ENCODE assay signal across 1 cellular context in the genomic region with DNA sequence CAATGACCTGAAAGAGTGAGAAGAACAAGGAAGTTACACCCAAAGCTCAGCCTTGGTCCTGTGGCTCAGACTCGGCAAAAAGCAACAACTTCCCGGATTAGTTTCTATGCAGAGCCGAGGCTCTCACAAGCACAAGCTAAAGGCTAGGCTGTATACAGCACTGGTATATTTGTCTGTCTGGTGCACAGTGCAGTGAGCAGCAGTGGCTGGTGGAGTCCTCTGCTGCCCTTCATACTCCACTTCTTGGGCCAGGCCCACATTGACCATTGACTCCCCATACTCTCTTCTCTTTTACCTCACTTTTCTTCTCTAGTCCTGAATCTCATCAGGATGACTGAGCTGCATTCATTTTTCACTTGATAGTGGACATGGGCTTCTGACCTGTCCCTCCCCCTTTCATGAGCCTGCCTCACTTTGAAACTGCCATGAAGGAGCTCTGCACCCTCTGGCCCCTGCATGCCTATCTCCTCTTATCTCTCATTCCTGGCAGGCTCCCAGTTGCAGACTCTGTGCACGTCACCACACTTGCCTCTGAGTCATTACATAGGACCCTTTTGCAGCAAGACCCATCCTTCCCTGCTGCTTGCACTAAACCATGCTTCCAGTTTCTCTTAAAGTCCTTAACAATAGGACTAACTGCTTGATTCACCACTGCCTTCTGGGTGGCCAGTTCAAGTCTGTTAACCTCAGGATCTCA.
TF ChIP-seq lines count a peak whose summit lies in the region.

No MANE protein-coding gene starts in this region.

TF ChIP-seq in HepG2, 621 proteins besides CTCF, POLR2A, EP300 and RAD21 (continued from another document):
- TF ChIP-seq REST (IDR thresholded peaks at IDR 0.05; ENCODE audit: borderline replicate concordance in 1 of 2, low read depth in 1 of 2, low read length in 2 of 2) (no peak), SALL2 (CRISPR knock-in tag; IDR thresholded peaks at IDR 0.05) (no peak), ZNF460 (CRISPR knock-in tag; IDR thresholded peaks at IDR 0.05; ENCODE audit: borderline replicate concordance) (no peak), ZNF629 (CRISPR knock-in tag; conservative IDR thresholded peaks at IDR 0.05) (no peak), ATF7-NPFF (CRISPR knock-in tag; IDR thresholded peaks at IDR 0.05; ENCODE audit: low read depth) (no peak)
